In genomic region chr22:24555160-24555495, GRCh38 we compare ENCODE assay signal across 8 cellular contexts.
DNase-seq lines count a peak whose midpoint lies in the region; ATAC-seq lines count a peak whose summit lies in the region.

No MANE protein-coding gene starts in this region.

- peak overlapping the region; percentile 96 for H3K27ac Mint-ChIP-seq in central memory CD8-positive, alpha-beta T cell (ENCODE audit: low read depth)

- ATAC-seq in GM18909 (IDR thresholded peaks at IDR 0.05; ENCODE audit: poor library complexity, unreplicated experiment) (peak; percentile 78), HG03175 (IDR thresholded peaks at IDR 0.05; ENCODE audit: unreplicated experiment) (peak; percentile 77)
- ATAC-seq in central memory CD8-positive, alpha-beta T cell (replicated peaks; ENCODE audit: extremely low read depth, poor library complexity, severe bottlenecking), result peak; percentile 83

- no peaks in the 10 kb centered on the region for H3K27me3 Mint-ChIP-seq in central memory CD8-positive, alpha-beta T cell

- peak overlapping the region; percentile 99 for H3K4me3 Mint-ChIP-seq in central memory CD8-positive, alpha-beta T cell

- DNase-seq in AG08395 (ENCODE audit: low spot score), result peak; percentile 100
- peak; percentile 81 for DNase-seq in NCI-H226
- peak; percentile 99 for DNase-seq in activated CD4-positive, CD25-positive, alpha-beta regulatory T cell treated with anti-CD3 and anti-CD28 coated beads, Interleukin-2, amount 50 U/mL, for 16 hours (ENCODE audit: low read depth, low spot score)
- DNase-seq in central memory CD8-positive, alpha-beta T cell (ENCODE audit: low spot score in 2 of 2), result peak; percentile 92 to 98
- DNase-seq in iris pigment epithelial cell (ENCODE audit: low read depth), result peak; percentile 98
- peak; percentile 100 for DNase-seq in stimulated activated CD4-positive, alpha-beta T cell treated with anti-CD3 and anti-CD28 coated beads, Interleukin-12 subunit alpha, Interleukin-12 subunit beta, amount 100 ng/mL, for 4 hours

- no peaks in the 10 kb centered on the region for H3K9me3 Mint-ChIP-seq in central memory CD8-positive, alpha-beta T cell

- H3K36me3 Mint-ChIP-seq in central memory CD8-positive, alpha-beta T cell (ENCODE audit: insufficient read depth), result peaks cover 29% of the 10 kb centered on the region

- H3K4me1 Mint-ChIP-seq in central memory CD8-positive, alpha-beta T cell, result peaks cover 66% of the 10 kb centered on the region

Comparison
In these comparisons a context has a peak if more than half of its experiments do, and no peak if none do; other contexts are left out.
1. Peak in every context shown above with its lines: DNase-seq and ATAC-seq.